ENCODE assay signal across 13 cellular contexts in genomic region chr14:24269910-24270536, GRCh38. TPM values are rescaled to one million over a fixed set of nuclear protein-coding genes. Genes with fewer than 3 reads are reported as not detected.
DNase-seq lines count a peak whose midpoint lies in the region; ATAC-seq and TF ChIP-seq lines count a peak whose summit lies in the region.
"Had no signal": no experiment of that assay in that cellular context is flagged by ENCODE, and none has a peak within 500 bp of the region (broad histone marks: within the 10 kb centered on the region; RNA-seq: fewer than 3 reads in every experiment).

No MANE protein-coding gene starts in this region.

- peaks cover 15% of the 10 kb centered on the region for H3K36me3 Mint-ChIP-seq in stimulated activated naive CD8-positive, alpha-beta T cell treated with anti-CD3 and anti-CD28 coated beads, Interleukin-15, Interleukin-2, amounts not matched to agents 100 ng/mL and 50 ng/mL, for 24 hours (ENCODE audit: low read depth)
- H3K36me3 Mint-ChIP-seq in activated CD8-positive, alpha-beta T cell treated with anti-CD3 and anti-CD28 coated beads for 36 hours (ENCODE audit: low read depth): peaks cover 21% of the 10 kb centered on the region

- no peaks in the 10 kb centered on the region for H3K27me3 Mint-ChIP-seq in stimulated activated naive CD8-positive, alpha-beta T cell treated with anti-CD3 and anti-CD28 coated beads, Interleukin-15, Interleukin-2, amounts not matched to agents 100 ng/mL and 50 ng/mL, for 24 hours
- no peaks in the 10 kb centered on the region for H3K27me3 Mint-ChIP-seq in stimulated activated naive CD8-positive, alpha-beta T cell treated with anti-CD3 and anti-CD28 coated beads, Interleukin-15, amount 100 ng/mL, for 72 hours
- H3K27me3 Mint-ChIP-seq in activated CD8-positive, alpha-beta T cell treated with anti-CD3 and anti-CD28 coated beads for 36 hours: no peaks in the 10 kb centered on the region

- H3K36me3 ChIP-seq in right lobe of liver: peaks cover 0 to 24% (median 5%) of the 10 kb centered on the region in 4 donors

- H3K4me3 ChIP-seq in right lobe of liver: no peak overlapping the region

- no peak for TF ChIP-seq CTCF in activated CD8-positive, alpha-beta T cell treated with anti-CD3 and anti-CD28 coated beads for 36 hours (IDR thresholded peaks at IDR 0.05)
- no peak for TF ChIP-seq CTCF in right lobe of liver (IDR thresholded peaks at IDR 0.05)

- H3K27me3 ChIP-seq in right lobe of liver: no peaks in the 10 kb centered on the region

- no peak for ATAC-seq in stimulated activated naive CD8-positive, alpha-beta T cell treated with anti-CD3 and anti-CD28 coated beads, Interleukin-15, amount 100 ng/mL, for 72 hours
- no peak for ATAC-seq in activated CD8-positive, alpha-beta T cell treated with anti-CD3 and anti-CD28 coated beads for 36 hours
- no peak for ATAC-seq in right lobe of liver

- H3K27ac ChIP-seq in right lobe of liver: no peak overlapping the region

- H3K9me3 Mint-ChIP-seq in stimulated activated naive CD8-positive, alpha-beta T cell treated with anti-CD3 and anti-CD28 coated beads, Interleukin-15, Interleukin-2, amounts not matched to agents 100 ng/mL and 50 ng/mL, for 24 hours: no peaks in the 10 kb centered on the region
- no peaks in the 10 kb centered on the region for H3K9me3 Mint-ChIP-seq in stimulated activated naive CD8-positive, alpha-beta T cell treated with anti-CD3 and anti-CD28 coated beads, Interleukin-15, amount 100 ng/mL, for 72 hours
- no peaks in the 10 kb centered on the region for H3K9me3 Mint-ChIP-seq in activated CD8-positive, alpha-beta T cell treated with anti-CD3 and anti-CD28 coated beads for 36 hours

- intact Hi-C loops in activated CD8-positive, alpha-beta T cell treated with anti-CD3 and anti-CD28 coated beads for 36 hours (cut with micrococcal nuclease): loop anchor here (2.0 kb wide), 1 partner anchor 23 kb away; no protein-coding TSS in a partner anchor
- intact Hi-C loops in right lobe of liver (cut with DNase I) (no loop called here), cardiac septum (cut with DNase I) (no loop called here)

- peak overlapping the region; percentile 83 for H3K4me3 Mint-ChIP-seq in stimulated activated naive CD8-positive, alpha-beta T cell treated with anti-CD3 and anti-CD28 coated beads, Interleukin-15, Interleukin-2, amounts not matched to agents 100 ng/mL and 50 ng/mL, for 24 hours
- no peak overlapping the region for H3K4me3 Mint-ChIP-seq in stimulated activated naive CD8-positive, alpha-beta T cell treated with anti-CD3 and anti-CD28 coated beads, Interleukin-15, amount 100 ng/mL, for 72 hours
- peak overlapping the region; percentile 82 for H3K4me3 Mint-ChIP-seq in activated CD8-positive, alpha-beta T cell treated with anti-CD3 and anti-CD28 coated beads for 36 hours

- H3K4me1 ChIP-seq in right lobe of liver: peaks cover 0 to 13% (median 1%) of the 10 kb centered on the region in 4 donors

- CTCF ChIA-PET in activated CD8-positive, alpha-beta T cell treated with anti-CD3 and anti-CD28 coated beads for 36 hours (lab: Charles Lee): interaction anchor here (1.1 to 5.4 kb wide), 10 partner anchors 10 to 38 kb away, joined by 3 to 66 read pairs (median 10); partner anchors contain the start of genes CIDEB, DHRS1, NOP9 and TINF2

- peaks cover 42% of the 10 kb centered on the region for H3K4me1 Mint-ChIP-seq in stimulated activated naive CD8-positive, alpha-beta T cell treated with anti-CD3 and anti-CD28 coated beads, Interleukin-15, Interleukin-2, amounts not matched to agents 100 ng/mL and 50 ng/mL, for 24 hours (ENCODE audit: low read depth)
- peaks cover 38% of the 10 kb centered on the region for H3K4me1 Mint-ChIP-seq in stimulated activated naive CD8-positive, alpha-beta T cell treated with anti-CD3 and anti-CD28 coated beads, Interleukin-15, amount 100 ng/mL, for 72 hours
- H3K4me1 Mint-ChIP-seq in activated CD8-positive, alpha-beta T cell treated with anti-CD3 and anti-CD28 coated beads for 36 hours (ENCODE audit: low read depth): peaks cover 37% of the 10 kb centered on the region

- no peak for DNase-seq in stimulated activated naive CD8-positive, alpha-beta T cell treated with anti-CD3 and anti-CD28 coated beads, Interleukin-15, amount 100 ng/mL, for 72 hours
- DNase-seq in activated CD8-positive, alpha-beta T cell treated with anti-CD3 and anti-CD28 coated beads for 36 hours: no peak
- DNase-seq in right lobe of liver: peak in 2 of 3 donors; percentile 48 to 51
- no peak for DNase-seq in COLO829 (ENCODE audit: low spot score)
- DNase-seq in NCI-H1048 (lab: John Stamatoyannopoulos, UW): no peak
- no peak for DNase-seq in DMS 273 treated with DMSO at 0.1 percent for 48 hours (lab: John Stamatoyannopoulos, UW)
- no peak for DNase-seq in cardiac septum (ENCODE audit: low spot score)
- DNase-seq: activated gamma-delta T cell; mesendoderm; NCI-H1436; SHP77; stimulated activated CD4-positive, alpha-beta T cell treated with anti-CD3 and anti-CD28 coated beads, Interleukin-1b, Interleukin-23, amount 100 ng/mL, for 48 hours had no signal

- POLR2A ChIA-PET in activated CD8-positive, alpha-beta T cell treated with anti-CD3 and anti-CD28 coated beads for 36 hours (lab: Charles Lee): interaction anchor here (0.7 to 4.7 kb wide), 17 partner anchors 8 to 123 kb away, joined by 3 to 21 read pairs (median 4); partner anchors contain the start of genes LTB4R, PSME2, RNF31 and TINF2

- 93% methylated on average over 5 of the region's 14 CpGs for WGBS in right lobe of liver (ENCODE audit: insufficient coverage, low coverage, low lambda C conversion rate, missing lambda C conversion rate)

- TF ChIP-seq POLR2A in right lobe of liver (IDR thresholded peaks at IDR 0.05): no peak

- no peaks in the 10 kb centered on the region for H3K9me3 ChIP-seq in right lobe of liver

- no peak overlapping the region for H3K27ac Mint-ChIP-seq in stimulated activated naive CD8-positive, alpha-beta T cell treated with anti-CD3 and anti-CD28 coated beads, Interleukin-15, Interleukin-2, amounts not matched to agents 100 ng/mL and 50 ng/mL, for 24 hours
- H3K27ac Mint-ChIP-seq in stimulated activated naive CD8-positive, alpha-beta T cell treated with anti-CD3 and anti-CD28 coated beads, Interleukin-15, amount 100 ng/mL, for 72 hours: no peak overlapping the region
- H3K27ac Mint-ChIP-seq in activated CD8-positive, alpha-beta T cell treated with anti-CD3 and anti-CD28 coated beads for 36 hours: no peak overlapping the region

RNA-seq across cellular contexts. Expression of gene RABGGTA, which starts 1.4 kb away (rescaled TPM):
- total RNA-seq in activated CD8-positive, alpha-beta T cell treated with anti-CD3 and anti-CD28 coated beads for 36 hours: 10 to 100 TPM; 37.6 to 42.7 TPM
- total RNA-seq in right lobe of liver (10 to 100 TPM; 11.5 to 28.3 (median 15.2) TPM), cardiac septum (13.3 TPM)

RNA-seq across cellular contexts. Expression of gene TGM1, which starts 7.0 kb away (rescaled TPM):
- total RNA-seq in activated CD8-positive, alpha-beta T cell treated with anti-CD3 and anti-CD28 coated beads for 36 hours: 1 to 10 TPM; 3.0 to 3.1 TPM
- total RNA-seq in right lobe of liver (1 to 10 TPM in 2 of 6 experiments, under 1 TPM in 4; 0.37 to 1.9 (median 0.77) TPM), cardiac septum (0.48 TPM)

RNA-seq across cellular contexts. Expression of gene TINF2, which starts 27.6 kb away (rescaled TPM):
- total RNA-seq in activated CD8-positive, alpha-beta T cell treated with anti-CD3 and anti-CD28 coated beads for 36 hours: 10 to 100 TPM; 77.4 to 84.9 TPM
- 10 to 100 TPM; 13.4 to 28.1 (median 24.1) TPM for total RNA-seq in right lobe of liver
- total RNA-seq in cardiac septum: 42.3 TPM

RNA-seq across cellular contexts. Expression of gene DHRS1, which starts 29.6 kb away (rescaled TPM):
- 10 to 100 TPM; 11.9 to 13.6 TPM for total RNA-seq in activated CD8-positive, alpha-beta T cell treated with anti-CD3 and anti-CD28 coated beads for 36 hours
- 10 to 100 TPM; 49.1 to 89.3 (median 60.1) TPM for total RNA-seq in right lobe of liver
- 8.5 TPM for total RNA-seq in cardiac septum

RNA-seq across cellular contexts. Expression of gene NOP9, which starts 29.6 kb away (rescaled TPM):
- 10 to 100 TPM; 33.5 to 33.6 TPM for total RNA-seq in activated CD8-positive, alpha-beta T cell treated with anti-CD3 and anti-CD28 coated beads for 36 hours
- total RNA-seq in right lobe of liver: 10 to 100 TPM in 4 of 6 experiments, 1 to 10 TPM in 2; 8.2 to 15.3 (median 11.4) TPM
- total RNA-seq in cardiac septum: 28.3 TPM

Comparison
In these comparisons a context has a peak if more than half of its experiments do, and no peak if none do; other contexts are left out.
1. H3K4me3 Mint-ChIP-seq: peak in stimulated activated naive CD8-positive, alpha-beta T cell treated with anti-CD3 and anti-CD28 coated beads, Interleukin-15, Interleukin-2, amounts not matched to agents 100 ng/mL and 50 ng/mL, for 24 hours (single experiment) and activated CD8-positive, alpha-beta T cell treated with anti-CD3 and anti-CD28 coated beads for 36 hours (single experiment); none in stimulated activated naive CD8-positive, alpha-beta T cell treated with anti-CD3 and anti-CD28 coated beads, Interleukin-15, amount 100 ng/mL, for 72 hours (0 of 2).
2. DNase-seq: peak in right lobe of liver (2 of 3); none in stimulated activated naive CD8-positive, alpha-beta T cell treated with anti-CD3 and anti-CD28 coated beads, Interleukin-15, amount 100 ng/mL, for 72 hours (0 of 2), activated CD8-positive, alpha-beta T cell treated with anti-CD3 and anti-CD28 coated beads for 36 hours (single experiment), COLO829 (single experiment), NCI-H1048 (single experiment), DMS 273 treated with DMSO at 0.1 percent for 48 hours (single experiment) and cardiac septum (single experiment).